Comparison of ENCODE assay signal across 20 cellular contexts in genomic region chr10:13649844-13650520, GRCh38.
DNase-seq lines count a peak whose midpoint lies in the region; TF ChIP-seq lines count a peak whose summit lies in the region.
"Had no signal": no experiment of that assay in that cellular context is flagged by ENCODE, and none has a peak within 500 bp of the region (broad histone marks: within the 10 kb centered on the region; RNA-seq: fewer than 3 reads in every experiment).

No MANE protein-coding gene starts in this region.

- H3K27ac Mint-ChIP-seq in type B pancreatic cell, result peak overlapping the region; percentile 47
- H3K27ac Mint-ChIP-seq: activated T-cell treated with anti-CD3 and anti-CD28 coated beads, Interleukin-2, amount 50 U/mL, for 24 hours had no signal

- peaks cover 68% of the 10 kb centered on the region for H3K36me3 ChIP-seq in KOPT-K1 (ENCODE audit: insufficient read depth, low read length)
- H3K36me3 ChIP-seq: BE2C had no signal

- DNase-seq in DMS53 (lab: John Stamatoyannopoulos, UW), result peak; percentile 11
- DNase-seq in DMS53 treated with DMSO at 0.1 percent for 48 hours (lab: John Stamatoyannopoulos, UW; ENCODE audit: unreplicated experiment), result no peak
- DNase-seq in left kidney (ENCODE audit: low read depth, low spot score), result peak; percentile 40
- DNase-seq in type B pancreatic cell (ENCODE audit: extremely low spot score, unreplicated experiment), result no peak
- no peak for DNase-seq in NCI-H1436 treated with DMSO at 0.1 percent for 48 hours (lab: John Stamatoyannopoulos, UW)
- no peak for DNase-seq in NOMO-1 (lab: John Stamatoyannopoulos, UW; ENCODE audit: unreplicated experiment in 2 of 2)
- DNase-seq in NCI-H524 treated with DMSO at 0.1 percent for 48 hours (lab: John Stamatoyannopoulos, UW), result no peak
- DNase-seq: activated T-cell treated with anti-CD3 and anti-CD28 coated beads, Interleukin-2, amount 50 U/mL, for 24 hours; BE2C; islet precursor cell; mucosa of descending colon; NCI-H2029 treated with DMSO at 0.1 percent for 48 hours; NCI-H524; pancreas; PC-3; SK-N-SH; stimulated activated CD4-positive, alpha-beta T cell treated with anti-CD3 and anti-CD28 coated beads, Interleukin-4, amount 100 ng/mL, for 1 hour; stimulated activated CD8-positive, alpha-beta memory T cell treated with anti-CD3 and anti-CD28 coated beads, Interleukin-4, amount 100 ng/mL, for 48 hours had no signal

- H3K4me1 Mint-ChIP-seq in type B pancreatic cell (ENCODE audit: unreplicated experiment), result peaks cover 4% of the 10 kb centered on the region

- H3K27ac ChIP-seq in KOPT-K1 (ENCODE audit: low read depth, low read length, poor library complexity, severe bottlenecking), result peak overlapping the region; percentile 13
- H3K27ac ChIP-seq: 22Rv1, pancreas had no signal

- H3K9me3 ChIP-seq in KOPT-K1 (ENCODE audit: insufficient read depth, low read length, poor library complexity, severe bottlenecking), result no peaks in the 10 kb centered on the region
- H3K9me3 ChIP-seq: BE2C, mucosa of descending colon, pancreas, SK-N-SH had no signal

- H3K9me3 Mint-ChIP-seq in type B pancreatic cell, result no peaks in the 10 kb centered on the region
- H3K9me3 Mint-ChIP-seq: activated T-cell treated with anti-CD3 and anti-CD28 coated beads, Interleukin-2, amount 50 U/mL, for 24 hours had no signal

- H3K4me3 Mint-ChIP-seq in type B pancreatic cell, result no peak overlapping the region
- H3K4me3 Mint-ChIP-seq: activated T-cell treated with anti-CD3 and anti-CD28 coated beads, Interleukin-2, amount 50 U/mL, for 24 hours had no signal

- H3K27me3 Mint-ChIP-seq in type B pancreatic cell, result no peaks in the 10 kb centered on the region
- H3K27me3 Mint-ChIP-seq: activated T-cell treated with anti-CD3 and anti-CD28 coated beads, Interleukin-2, amount 50 U/mL, for 24 hours had no signal

- no peak for TF ChIP-seq CTCF in type B pancreatic cell (conservative IDR thresholded peaks at IDR 0.05)

- H3K36me3 Mint-ChIP-seq in type B pancreatic cell, result peaks cover 53% of the 10 kb centered on the region

Comparison
In these comparisons a context has a peak if more than half of its experiments do, and no peak if none do; other contexts are left out.
1. DNase-seq: peak in DMS53 (single experiment) and left kidney (single experiment); none in DMS53 treated with DMSO at 0.1 percent for 48 hours (single experiment), type B pancreatic cell (single experiment), NCI-H1436 treated with DMSO at 0.1 percent for 48 hours (single experiment), NOMO-1 (0 of 2) and NCI-H524 treated with DMSO at 0.1 percent for 48 hours (single experiment).